1 cellular context compared by ENCODE assay signal in genomic region chr14:69741055-69741454, GRCh38.
TF ChIP-seq lines count a peak whose summit lies in the region.

No MANE protein-coding gene starts in this region.

TF ChIP-seq in HepG2, 621 proteins besides CTCF, POLR2A, EP300 and RAD21 (continued from another document and continues in another):
- 0 out of 2 replicates have a peak, but pooled peaks have one; percentile 48 for TF ChIP-seq MEIS1 (CRISPR knock-in tag; IDR thresholded peaks at IDR 0.05; ENCODE audit: borderline replicate concordance)
- TF ChIP-seq ZNF605 (CRISPR knock-in tag; IDR thresholded peaks at IDR 0.05): no peak
- no peak for TF ChIP-seq FOXC1 (CRISPR knock-in tag; IDR thresholded peaks at IDR 0.05; ENCODE audit: borderline replicate concordance)
- no peak for TF ChIP-seq ZNF512 (CRISPR knock-in tag; IDR thresholded peaks at IDR 0.05)
- no peak for TF ChIP-seq SRF (IDR thresholded peaks at IDR 0.05; ENCODE audit: low read depth, low read length)
- TF ChIP-seq LRRFIP1 (CRISPR knock-in tag; conservative IDR thresholded peaks at IDR 0.05): no peak
- TF ChIP-seq ZNF530 (CRISPR knock-in tag; IDR thresholded peaks at IDR 0.05; ENCODE audit: low read depth): no peak
- no peak for TF ChIP-seq ZNF646 (CRISPR knock-in tag; IDR thresholded peaks at IDR 0.05)
- no peak for TF ChIP-seq SPEN (CRISPR knock-in tag; IDR thresholded peaks at IDR 0.05; ENCODE audit: low read depth)
- TF ChIP-seq MEIS2 (CRISPR knock-in tag; IDR thresholded peaks at IDR 0.05): peak; percentile 80; the same call in 1 of the 2 replicates
- no peak for TF ChIP-seq ZNF557 (CRISPR knock-in tag; IDR thresholded peaks at IDR 0.05)
- TF ChIP-seq SNRNP70 (IDR thresholded peaks at IDR 0.05; ENCODE audit: low read depth, low read length): no peak
- peak; percentile 52; the same call in 1 of the 2 replicates for TF ChIP-seq FOXO1 (CRISPR knock-in tag; IDR thresholded peaks at IDR 0.05)
- TF ChIP-seq CCAR2 (optimal IDR thresholded peaks at IDR 0.05; ENCODE audit: low read depth, low read length): no peak
- TF ChIP-seq GLMP (CRISPR knock-in tag; IDR thresholded peaks at IDR 0.05; ENCODE audit: borderline replicate concordance): no peak
- no peak for TF ChIP-seq BCLAF1 (IDR thresholded peaks at IDR 0.05)
- TF ChIP-seq PHF5A (CRISPR knock-in tag; IDR thresholded peaks at IDR 0.05; ENCODE audit: low read depth, unreplicated experiment): no peak
- TF ChIP-seq SNAI1 (CRISPR knock-in tag; IDR thresholded peaks at IDR 0.05; ENCODE audit: borderline replicate concordance): no peak
- TF ChIP-seq ZNF740 (CRISPR knock-in tag; IDR thresholded peaks at IDR 0.05): no peak
- TF ChIP-seq MTERF4 (CRISPR knock-in tag; IDR thresholded peaks at IDR 0.05): no peak
- TF ChIP-seq DZIP1 (CRISPR knock-in tag; IDR thresholded peaks at IDR 0.05): no peak
- no peak for TF ChIP-seq U2AF1 (optimal IDR thresholded peaks at IDR 0.05; ENCODE audit: low read depth, low read length)
- no peak for TF ChIP-seq BRD4 (CRISPR knock-in tag; IDR thresholded peaks at IDR 0.05)
- peak; percentile 14; the same call in 1 of the 2 replicates for TF ChIP-seq THAP11 (CRISPR knock-in tag; IDR thresholded peaks at IDR 0.05)
- no peak for TF ChIP-seq ZNF367 (CRISPR knock-in tag; IDR thresholded peaks at IDR 0.05; ENCODE audit: borderline replicate concordance)
- TF ChIP-seq EZH2 (conservative IDR thresholded peaks at IDR 0.05; ENCODE audit: low read depth, low read length): no peak
- TF ChIP-seq SRY (CRISPR knock-in tag; IDR thresholded peaks at IDR 0.05): no peak
- no peak for TF ChIP-seq JUND (CRISPR knock-in tag; IDR thresholded peaks at IDR 0.05)
- TF ChIP-seq HIC2 (CRISPR knock-in tag; IDR thresholded peaks at IDR 0.05; ENCODE audit: low read depth): no peak
- no peak for TF ChIP-seq MNT (IDR thresholded peaks at IDR 0.05)
